Comparison of ENCODE assay signal across 25 cellular contexts in the genomic region with DNA sequence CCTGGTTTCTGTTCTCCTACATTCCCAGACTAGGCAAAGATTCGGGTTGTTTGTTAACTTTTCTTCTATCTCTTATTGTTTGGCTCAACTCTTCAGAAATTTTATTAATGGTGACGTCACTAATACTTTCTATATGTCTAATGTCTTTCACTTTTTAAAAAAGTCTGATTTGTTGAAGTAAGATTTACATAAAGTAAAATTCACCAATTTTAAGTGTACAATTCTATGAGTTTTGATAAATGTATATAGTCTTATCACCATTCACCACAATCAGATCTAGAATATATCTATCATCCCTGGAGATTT.
"Had no signal": no experiment of that assay in that cellular context is flagged by ENCODE, and none has a peak within 500 bp of the region (broad histone marks: within the 10 kb centered on the region; RNA-seq: fewer than 3 reads in every experiment).

No MANE protein-coding gene starts in this region.

- H3K4me3 ChIP-seq: left lung, lower lobe of right lung, neural progenitor cell, ovary, right atrium auricular region, spleen, testis, thyroid gland, transverse colon, upper lobe of left lung, vagina had no signal

- H3K36me3 ChIP-seq: left lung, lower lobe of right lung, neural progenitor cell, neutrophil, ovary, right atrium auricular region, spleen, thyroid gland, transverse colon, upper lobe of left lung, vagina had no signal

- ATAC-seq: left colon; stimulated activated memory B cell treated with anti-CD40 and anti-IgM and Interleukin-4, amounts not matched to agents 10 μg/mL and 1 μg/mL and 100 μg/mL, for 72 hours had no signal

- H3K4me1 ChIP-seq: neural progenitor cell, right atrium auricular region, testis, thyroid gland, transverse colon, upper lobe of left lung, vagina had no signal

- H3K27ac ChIP-seq: left lung, lower lobe of right lung, neural progenitor cell, neutrophil, ovary, right atrium auricular region, testis, thyroid gland, transverse colon, upper lobe of left lung, vagina had no signal

- DNase-seq: kidney; left colon; left lung; lower lobe of right lung; naive B cell; natural killer cell; nephron progenitor cell; occipital lobe; ovary; spleen; stimulated activated CD4-positive, alpha-beta T cell treated with anti-CD3 and anti-CD28 coated beads, Interleukin-2, amount 100 ng/mL, for 48 hours; stimulated activated CD4-positive, alpha-beta T cell treated with anti-CD3 and anti-CD28 coated beads, Interleukin-4, amount 100 ng/mL, for 4 hours; stimulated activated CD8-positive, alpha-beta memory T cell treated with anti-CD3 and anti-CD28 coated beads, Interleukin-4, amount 100 ng/mL, for 48 hours; stimulated activated naive CD4-positive, alpha-beta T cell treated with Interleukin-2 at 50 U/mL for 16 hours; stimulated activated naive CD8-positive, alpha-beta T cell treated with anti-CD3 and anti-CD28 coated beads, Interleukin-15, amount 100 ng/mL, for 72 hours; substantia nigra; testis; thyroid gland; transverse colon; upper lobe of left lung had no signal

- H3K27me3 ChIP-seq: left lung, neural progenitor cell, neutrophil, ovary, right atrium auricular region, spleen, testis, thyroid gland, transverse colon, upper lobe of left lung, vagina had no signal

- H3K9ac ChIP-seq: neural progenitor cell had no signal

- H3K4me2 ChIP-seq: neural progenitor cell had no signal

- H2AFZ ChIP-seq: neural progenitor cell had no signal

- H3K9me3 ChIP-seq: left lung, lower lobe of right lung, neutrophil, ovary, right atrium auricular region, spleen, testis, thyroid gland, transverse colon, upper lobe of left lung, vagina had no signal
